8 cellular contexts compared by ENCODE assay signal in genomic region chr2:226791487-226792081, GRCh38. TPM values are rescaled to one million over a fixed set of nuclear protein-coding genes. Genes with fewer than 3 reads are reported as not detected.
DNase-seq lines count a peak whose midpoint lies in the region; ATAC-seq and TF ChIP-seq lines count a peak whose summit lies in the region.

No MANE protein-coding gene starts in this region.

- H3K27me3 ChIP-seq in HUES6 (ENCODE audit: control insufficient read depth, insufficient read depth, low read length): no peaks in the 10 kb centered on the region
- H3K27me3 ChIP-seq in OCI-LY3 (ENCODE audit: low read depth, low read length): no peaks in the 10 kb centered on the region
- H3K27me3 ChIP-seq in esophagus (ENCODE audit: control insufficient read depth in 1 of 2, insufficient read depth in 2 of 2, low read length in 2 of 2): no peaks in the 10 kb centered on the region
- H3K27me3 ChIP-seq in muscle layer of colon (ENCODE audit: control insufficient read depth in 1 of 2, insufficient read depth in 2 of 2, low read length in 2 of 2): no peaks in the 10 kb centered on the region

- peak overlapping the region; percentile 72 for H3K4me3 ChIP-seq in HUES6 (ENCODE audit: low read depth, low read length)
- peak overlapping the region; percentile 83 for H3K4me3 ChIP-seq in OCI-LY3 (ENCODE audit: low read length)
- H3K4me3 ChIP-seq in esophagus (ENCODE audit: low read depth in 1 of 2, low read length in 2 of 2): peak overlapping the region; percentile 63 to 70
- peak overlapping the region; percentile 56 to 78 for H3K4me3 ChIP-seq in muscle layer of colon (ENCODE audit: low read depth in 1 of 2, low read length in 2 of 2)

- H3K9me3 ChIP-seq in HUES6 (ENCODE audit: control insufficient read depth, insufficient read depth, low read depth, low read length): no peaks in the 10 kb centered on the region
- no peaks in the 10 kb centered on the region for H3K9me3 ChIP-seq in OCI-LY3 (ENCODE audit: insufficient read depth, low read length)
- no peaks in the 10 kb centered on the region for H3K9me3 ChIP-seq in esophagus (ENCODE audit: control insufficient read depth in 2 of 2, insufficient read depth in 1 of 2, low read depth in 1 of 2, low read length in 1 of 2)
- H3K9me3 ChIP-seq in muscle layer of colon (ENCODE audit: low read length): no peaks in the 10 kb centered on the region

- peaks cover 55% of the 10 kb centered on the region for H3K4me1 Mint-ChIP-seq in activated T-cell treated with anti-CD3 and anti-CD28 coated beads, Interleukin-2, amount 50 U/mL, for 24 hours (ENCODE audit: low read depth)

- H4K20me1 ChIP-seq in OCI-LY3 (ENCODE audit: insufficient read depth, low read length): no peaks in the 10 kb centered on the region

- peak; percentile 99 for ATAC-seq in GM21515 (IDR thresholded peaks at IDR 0.05; ENCODE audit: unreplicated experiment)

- H3K36me3 ChIP-seq in HUES6 (ENCODE audit: control insufficient read depth, insufficient read depth, low read length): peaks cover 13% of the 10 kb centered on the region
- H3K36me3 ChIP-seq in OCI-LY3 (replicated peaks; ENCODE audit: low read depth, low read length): no peaks in the 10 kb centered on the region
- no peaks in the 10 kb centered on the region for H3K36me3 ChIP-seq in esophagus (ENCODE audit: control insufficient read depth in 2 of 2, insufficient read depth in 2 of 2, low read length in 1 of 2)
- H3K36me3 ChIP-seq in muscle layer of colon (ENCODE audit: insufficient read depth, low read length): peaks cover 9% of the 10 kb centered on the region

- H3K4me1 ChIP-seq in HUES6 (ENCODE audit: control insufficient read depth, insufficient read depth, low read length) (peaks cover 45% of the 10 kb centered on the region), OCI-LY3 (ENCODE audit: low read length) (peaks cover 14% of the 10 kb centered on the region), esophagus (ENCODE audit: control insufficient read depth in 2 of 2, insufficient read depth in 2 of 2, low read length in 1 of 2) (peaks cover 0 to 13% of the 10 kb centered on the region in 2 donors), muscle layer of colon (ENCODE audit: insufficient read depth, low read length) (peaks cover 46% of the 10 kb centered on the region)

- peak; percentile 79 for DNase-seq in DMS153 (lab: John Stamatoyannopoulos, UW)
- DNase-seq in activated T-cell treated with anti-CD3 and anti-CD28 coated beads, Interleukin-2, amount 50 U/mL, for 24 hours: peak; percentile 94
- DNase-seq in stimulated activated CD8-positive, alpha-beta memory T cell treated with anti-CD3 and anti-CD28 coated beads, Interleukin-7, amount 100 ng/mL, for 4 hours (ENCODE audit: low read depth in 2 of 2): peak; percentile 80 to 92

- H3K9ac ChIP-seq in HUES6 (ENCODE audit: low read length) (peak overlapping the region; percentile 96), OCI-LY3 (ENCODE audit: low read length) (peak overlapping the region; percentile 79), muscle layer of colon (ENCODE audit: low read length) (peak overlapping the region; percentile 72)

- H3K4me2 ChIP-seq in OCI-LY3 (ENCODE audit: low read length): peak overlapping the region; percentile 94

- peaks cover 7% of the 10 kb centered on the region for H3K36me3 Mint-ChIP-seq in activated T-cell treated with anti-CD3 and anti-CD28 coated beads, Interleukin-2, amount 50 U/mL, for 24 hours (ENCODE audit: low read depth)

- peak overlapping the region; percentile 97 for H2AFZ ChIP-seq in OCI-LY3 (ENCODE audit: low read depth, low read length)

- H3K4me3 Mint-ChIP-seq in activated T-cell treated with anti-CD3 and anti-CD28 coated beads, Interleukin-2, amount 50 U/mL, for 24 hours: peak overlapping the region; percentile 80

- peak overlapping the region; percentile 96 for H3K27ac Mint-ChIP-seq in activated T-cell treated with anti-CD3 and anti-CD28 coated beads, Interleukin-2, amount 50 U/mL, for 24 hours

- H3K79me2 ChIP-seq in OCI-LY3 (ENCODE audit: low read length): no peaks in the 10 kb centered on the region

- H3K9me3 Mint-ChIP-seq in activated T-cell treated with anti-CD3 and anti-CD28 coated beads, Interleukin-2, amount 50 U/mL, for 24 hours: no peaks in the 10 kb centered on the region

- H3K27me3 Mint-ChIP-seq in activated T-cell treated with anti-CD3 and anti-CD28 coated beads, Interleukin-2, amount 50 U/mL, for 24 hours: no peaks in the 10 kb centered on the region

- H3K27ac ChIP-seq in HUES6 (ENCODE audit: low read depth, low read length) (peak overlapping the region; percentile 93), OCI-LY3 (ENCODE audit: low read length) (peak overlapping the region; percentile 51), esophagus (ENCODE audit: low read depth in 2 of 2, low read length in 1 of 2) (peak overlapping the region; percentile 87 to 92), muscle layer of colon (ENCODE audit: low read depth, low read length) (peak overlapping the region; percentile 96)

- no peak for TF ChIP-seq CTCF in OCI-LY3 (IDR thresholded peaks at IDR 0.05; ENCODE audit: low read depth, low read length)

- WGBS in esophagus, 2 donors: 0% methylated on average over 46 to 56 of the region's 56 CpGs

RNA-seq across cellular contexts. Expression of gene IRS1, which starts 8.0 kb away (rescaled TPM):
- 1 to 10 TPM; 1.6 to 3.7 TPM for polyA plus RNA-seq in esophagus

RNA-seq across cellular contexts. Expression of gene RHBDD1, which starts 44.3 kb away (rescaled TPM):
- polyA plus RNA-seq in esophagus: 1 to 10 TPM; 3.9 to 5.2 TPM

Comparison
In these comparisons a context has a peak if more than half of its experiments do, and no peak if none do; other contexts are left out.
1. Peak in every context shown above with its lines: DNase-seq, ATAC-seq, H3K4me3 ChIP-seq and H3K27ac ChIP-seq.